Comparison of ENCODE assay signal across 8 cellular contexts in the genomic region with DNA sequence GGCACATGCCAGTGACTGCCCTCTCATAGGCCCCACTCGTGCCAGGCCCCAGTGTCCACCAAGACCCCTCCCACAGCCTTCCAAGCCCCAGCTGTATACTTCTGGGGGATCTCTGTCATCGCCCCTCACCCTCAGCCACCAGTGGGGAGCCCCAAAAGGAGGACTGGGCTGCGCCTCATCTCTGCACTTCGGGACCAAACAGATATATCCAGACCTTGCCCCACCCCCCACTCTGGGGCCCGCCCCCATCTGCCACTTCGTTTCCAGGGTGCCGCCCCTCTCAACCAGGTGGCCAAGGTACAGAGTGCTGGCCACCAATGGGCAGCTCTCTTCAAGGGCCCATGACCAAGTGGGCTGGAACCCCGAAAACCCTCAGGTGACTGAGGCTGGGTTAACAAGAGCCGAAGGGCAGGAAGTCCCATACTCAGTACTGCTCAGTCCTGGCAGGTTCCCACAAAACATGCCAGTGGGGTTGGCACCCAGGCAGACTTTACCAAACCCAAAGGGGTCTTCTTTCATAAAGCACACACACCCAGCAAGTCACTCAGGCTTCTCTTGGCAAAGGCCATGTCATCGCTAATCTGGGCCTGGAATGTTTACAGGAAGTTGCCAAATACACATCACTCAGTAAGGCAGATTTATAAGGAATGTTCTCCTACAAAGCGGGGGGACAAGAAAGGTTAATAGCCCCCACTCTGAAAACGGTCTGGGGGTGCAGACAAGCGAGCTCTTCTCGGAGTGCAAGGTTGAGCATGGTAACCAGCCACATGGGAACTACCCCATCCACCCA. TPM values are rescaled to one million over a fixed set of nuclear protein-coding genes. Genes with fewer than 3 reads are reported as not detected.
DNase-seq lines count a peak whose midpoint lies in the region; ATAC-seq and TF ChIP-seq lines count a peak whose summit lies in the region.

No MANE protein-coding gene starts in this region.

- H3K79me2 ChIP-seq in PC-9 (ENCODE audit: low read depth): no peaks in the 10 kb centered on the region

- peaks cover 0 to 8% of the 10 kb centered on the region in 2 donors for H3K36me3 Mint-ChIP-seq in CD4-positive, alpha-beta memory T cell
- H3K36me3 Mint-ChIP-seq in neural crest cell (ENCODE audit: low read depth): no peaks in the 10 kb centered on the region

- no TSS peak for BruUV-seq in PC-9 (replicated peaks; lab: Mats Ljungman, UMichigan)

- H3K4me1 Mint-ChIP-seq in CD4-positive, alpha-beta memory T cell: peaks cover 48 to 76% (median 59%) of the 10 kb centered on the region in 4 donors
- H3K4me1 Mint-ChIP-seq in neural crest cell: peaks cover 13% of the 10 kb centered on the region

- H3K27ac Mint-ChIP-seq in CD4-positive, alpha-beta memory T cell: peak overlapping the region; percentile 92 to 99 (median 98)
- no peak overlapping the region for H3K27ac Mint-ChIP-seq in neural crest cell (ENCODE audit: unreplicated experiment)

- H3K4me3 ChIP-seq in CD4-positive, alpha-beta memory T cell (ENCODE audit: low read length in 2 of 2): peak overlapping the region in 1 of 2 donors; percentile 55
- H3K4me3 ChIP-seq in PC-9 (no peak overlapping the region), cardiac fibroblast (replicated peaks in 1 of 2; ENCODE audit: low read depth in 2 of 2, low read length in 2 of 2) (peak overlapping the region in 1 of 2 donors; percentile 43)

- no peaks in the 10 kb centered on the region for H3K36me3 ChIP-seq in CD4-positive, alpha-beta memory T cell (ENCODE audit: insufficient read depth, low read length)
- no peaks in the 10 kb centered on the region for H3K36me3 ChIP-seq in PC-9 (ENCODE audit: low read depth)

- intact Hi-C loops in CD4-positive, alpha-beta memory T cell (cut with micrococcal nuclease): loop anchor here (1.0 to 10.0 kb wide), 6 partner anchors 27 to 689 kb away; a partner anchor contains a TSS
- intact Hi-C loops in PC-9 (cut with micrococcal nuclease; ENCODE audit: unreplicated experiment): loop anchor here (2.0 to 10.0 kb wide), 4 partner anchors 51 to 172 kb away; a partner anchor contains a TSS

- TF ChIP-seq CTCF in PC-9 (conservative IDR thresholded peaks at IDR 0.05) (no peak), cardiac fibroblast (IDR thresholded peaks at IDR 0.05; ENCODE audit: low read depth, low read length) (no peak), neural crest cell (conservative IDR thresholded peaks at IDR 0.05) (no peak)

- H3K27me3 ChIP-seq in CD4-positive, alpha-beta memory T cell (ENCODE audit: insufficient read depth, low read length): no peaks in the 10 kb centered on the region
- peaks cover 7% of the 10 kb centered on the region for H3K27me3 ChIP-seq in PC-9 (ENCODE audit: insufficient read depth, low read depth)

- CTCF ChIA-PET in CD4-positive, alpha-beta memory T cell (lab: Charles Lee; ENCODE audit: partially characterized antibody): interaction anchor here (1.0 to 3.3 kb wide), 10 partner anchors 11 to 172 kb away, joined by 3 to 29 read pairs (median 6); a partner anchor contains a TSS
- CTCF ChIA-PET in PC-9 (lab: Charles Lee): interaction anchor here (1.0 kb wide), 1 partner anchor 194 kb away, joined by 4 read pairs; no protein-coding TSS in a partner anchor

- peaks cover 0 to 4% (median 0%) of the 10 kb centered on the region in 8 donors for H3K9me3 Mint-ChIP-seq in CD4-positive, alpha-beta memory T cell
- H3K9me3 Mint-ChIP-seq in neural crest cell: no peaks in the 10 kb centered on the region

- H4K20me1 ChIP-seq in PC-9 (ENCODE audit: insufficient read depth): no peaks in the 10 kb centered on the region

- H3K9me3 ChIP-seq in CD4-positive, alpha-beta memory T cell (ENCODE audit: control insufficient read depth in 1 of 2, low read length in 2 of 2): no peaks in the 10 kb centered on the region
- H3K9me3 ChIP-seq in PC-9 (ENCODE audit: insufficient read depth, low read depth): no peaks in the 10 kb centered on the region

- DNase-seq in CD4-positive, alpha-beta memory T cell: peak; percentile 29 to 71 (median 38)
- DNase-seq in PC-9 (no peak), cardiac fibroblast (ENCODE audit: low read depth in 2 of 2) (peak; percentile 54 to 64), neural crest cell (ENCODE audit: low read depth, low spot score) (no peak), germinal center (ENCODE audit: low spot score) (no peak), iPS-NIHi7 (ENCODE audit: extremely low spot score) (no peak)

- H3K4me3 Mint-ChIP-seq in CD4-positive, alpha-beta memory T cell: peak overlapping the region; percentile 79 to 90 (median 82)
- peak overlapping the region; percentile 12 for H3K4me3 Mint-ChIP-seq in neural crest cell

- peak overlapping the region; percentile 86 for H3K27ac ChIP-seq in CD4-positive, alpha-beta memory T cell (ENCODE audit: low read depth, low read length)
- H3K27ac ChIP-seq in PC-9: peak overlapping the region; percentile 76; the same call in 1 of the 2 replicates

- ATAC-seq in HG02852 (IDR thresholded peaks at IDR 0.05; ENCODE audit: unreplicated experiment) (no peak), GM21825 (IDR thresholded peaks at IDR 0.05; ENCODE audit: unreplicated experiment) (no peak)

- no peak overlapping the region for H2AFZ ChIP-seq in PC-9

- peak overlapping the region; percentile 78 for H3K4me2 ChIP-seq in PC-9

- no peaks in the 10 kb centered on the region for H3K9me2 ChIP-seq in PC-9 (ENCODE audit: insufficient read depth)

- POLR2A ChIA-PET in CD4-positive, alpha-beta memory T cell (lab: Charles Lee; ENCODE audit: partially characterized antibody): interaction anchor here (1.1 to 6.0 kb wide), 14 partner anchors 12 to 173 kb away, joined by 3 to 63 read pairs (median 20); a partner anchor contains a TSS
- POLR2A ChIA-PET in PC-9 (lab: Charles Lee; ENCODE audit: unreplicated experiment): no interaction called here

- peaks cover 76% of the 10 kb centered on the region for H3K4me1 ChIP-seq in CD4-positive, alpha-beta memory T cell (ENCODE audit: insufficient read depth, low read length)
- peaks cover 29% of the 10 kb centered on the region for H3K4me1 ChIP-seq in PC-9 (replicated peaks; ENCODE audit: insufficient read depth)

- H3F3A ChIP-seq in PC-9 (ENCODE audit: insufficient read depth, low read depth): peaks cover 14% of the 10 kb centered on the region

- peaks cover 0 to 2% of the 10 kb centered on the region in 2 donors for H3K27me3 Mint-ChIP-seq in CD4-positive, alpha-beta memory T cell
- peaks cover 79% of the 10 kb centered on the region for H3K27me3 Mint-ChIP-seq in neural crest cell (ENCODE audit: low read depth)

RNA-seq across cellular contexts. Expression of a gene that starts 4.4 kb away (rescaled TPM):
- 10 to 100 TPM; 31.4 to 31.8 TPM for total RNA-seq in CD4-positive, alpha-beta memory T cell
- polyA plus RNA-seq in CD4-positive, alpha-beta memory T cell: 10 to 100 TPM; 13.1 to 16.2 TPM
- total RNA-seq in PC-9 (2021) (12.9 and 13.6 TPM in 2 replicates), neural crest cell (1.2 and 1.4 TPM in 2 replicates)

RNA-seq across cellular contexts. Expression of a gene that starts 4.7 kb away (rescaled TPM):
- total RNA-seq in CD4-positive, alpha-beta memory T cell: under 1 TPM; 0.12 to 0.19 TPM
- not detected for polyA plus RNA-seq in CD4-positive, alpha-beta memory T cell
- 0.48 and 0.85 TPM in 2 replicates for total RNA-seq in PC-9 (2021)
- not detected in 2 replicates for total RNA-seq in neural crest cell

RNA-seq across cellular contexts. Expression of a gene that starts 54.9 kb away (rescaled TPM):
- 100 to 1,000 TPM in 1 of 2 experiments, 10 to 100 TPM in 1; 94.0 to 104 TPM for total RNA-seq in CD4-positive, alpha-beta memory T cell
- polyA plus RNA-seq in CD4-positive, alpha-beta memory T cell: 100 to 1,000 TPM in 1 of 2 donors, 10 to 100 TPM in 1; 68.0 to 105 TPM
- total RNA-seq in PC-9 (2021) (63.5 and 95.4 TPM in 2 replicates), neural crest cell (74.2 and 76.4 TPM in 2 replicates)

Comparison
In these comparisons a context has a peak if more than half of its experiments do, and no peak if none do; other contexts are left out.
1. DNase-seq: peak in CD4-positive, alpha-beta memory T cell (5 of 5) and cardiac fibroblast (2 of 2); none in PC-9 (0 of 2), neural crest cell (single experiment), germinal center (single experiment) and iPS-NIHi7 (single experiment).